Comparison of ENCODE assay signal across 25 cellular contexts in the genomic region with DNA sequence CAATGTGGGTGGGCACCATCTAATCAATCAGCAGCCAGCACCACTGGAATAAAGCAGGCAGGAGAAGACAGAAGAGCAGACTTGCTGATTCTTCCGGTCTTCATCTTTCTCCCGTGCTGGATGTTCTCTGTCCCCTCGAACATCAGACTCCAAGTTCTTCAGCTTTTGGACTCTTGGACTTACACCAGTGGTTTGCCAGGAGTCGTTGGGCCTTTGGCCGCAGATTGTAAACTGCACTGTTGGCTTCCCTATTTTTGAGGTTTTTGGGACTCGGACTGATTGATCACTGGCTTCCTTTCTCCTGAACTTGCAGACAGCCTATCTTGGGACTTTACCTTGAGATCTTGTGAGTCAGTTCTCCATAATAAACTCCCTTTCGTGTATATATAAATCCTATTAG.
A peak's percentile ranks its signal among the peaks of the same experiment; 100 is the strongest.
DNase-seq lines count a peak whose midpoint lies in the region; ATAC-seq, FAIRE-seq and TF ChIP-seq lines count a peak whose summit lies in the region.
"Had no signal": no experiment of that assay in that cellular context is flagged by ENCODE, and none has a peak within 500 bp of the region (broad histone marks: within the 10 kb centered on the region; RNA-seq: fewer than 3 reads in every experiment).

No MANE protein-coding gene starts in this region.

- H3K4me2 ChIP-seq in HepG2 (ENCODE audit: low read depth, low read length) (no peak overlapping the region), H1 (ENCODE audit: insufficient read depth in 1 of 2, low read depth in 2 of 2, low read length in 2 of 2) (no peak overlapping the region), neural progenitor cell (no peak overlapping the region)
- H3K4me2 ChIP-seq: A549; BLaER1 treated with 17β-estradiol and CSF1 and Interleukin-3, amounts not matched to agents 10 nM and 100 nM; GM23338 had no signal

- H3K27me3 Mint-ChIP-seq in neural progenitor cell (ENCODE audit: insufficient read depth, low read depth) = no peaks in the 10 kb centered on the region
- no peaks in the 10 kb centered on the region for H3K27me3 Mint-ChIP-seq in stimulated activated naive B cell treated with anti-CD40 and anti-IgM and Interleukin-4, amounts not matched to agents 10 μg/mL and 1 μg/mL and 100 μg/mL, for 72 hours
- H3K27me3 Mint-ChIP-seq: CD4-positive, alpha-beta memory T cell had no signal

- H3K9me3 Mint-ChIP-seq in neural progenitor cell = no peaks in the 10 kb centered on the region
- peaks cover 0 to 7% of the 10 kb centered on the region in 2 donors for H3K9me3 Mint-ChIP-seq in stimulated activated naive B cell treated with anti-CD40 and anti-IgM and Interleukin-4, amounts not matched to agents 10 μg/mL and 1 μg/mL and 100 μg/mL, for 72 hours
- H3K9me3 Mint-ChIP-seq: GM23338 had no signal

- TF ChIP-seq RAD21 in liver (IDR thresholded peaks at IDR 0.05) = peak in 1 of 2 donors; percentile 12
- TF ChIP-seq RAD21 in HepG2 (CRISPR knock-in tag; IDR thresholded peaks at IDR 0.05) = no peak
- TF ChIP-seq RAD21 in H1 (IDR thresholded peaks at IDR 0.05 in 1 of 2, conservative IDR thresholded peaks at IDR 0.05 in 1 of 2; ENCODE audit: low read depth in 2 of 2, low read length in 2 of 2) = no peak

- no peaks in the 10 kb centered on the region for H3K36me3 Mint-ChIP-seq in neural progenitor cell
- no peaks in the 10 kb centered on the region for H3K36me3 Mint-ChIP-seq in stimulated activated naive B cell treated with anti-CD40 and anti-IgM and Interleukin-4, amounts not matched to agents 10 μg/mL and 1 μg/mL and 100 μg/mL, for 72 hours
- H3K36me3 Mint-ChIP-seq: CD4-positive, alpha-beta memory T cell had no signal

- H4K91ac ChIP-seq in H1 (replicated peaks; ENCODE audit: insufficient read length, low read length) = no peak overlapping the region

- H3K18ac ChIP-seq in H1 (ENCODE audit: extremely low read depth, low read length) = no peak overlapping the region

- no peaks in the 10 kb centered on the region for H3K36me3 ChIP-seq in liver (ENCODE audit: control insufficient read depth in 4 of 4, insufficient read depth in 3 of 4, low read depth in 1 of 4, low read length in 3 of 4)
- H3K36me3 ChIP-seq in HepG2 (replicated peaks in 1 of 2; ENCODE audit: control insufficient read depth in 1 of 2, insufficient read depth in 2 of 2, low read length in 2 of 2) = no peaks in the 10 kb centered on the region
- H3K36me3 ChIP-seq in H1 (ENCODE audit: control insufficient read depth in 2 of 4, insufficient read depth in 4 of 4, low read length in 3 of 4) = no peaks in the 10 kb centered on the region
- no peaks in the 10 kb centered on the region for H3K36me3 ChIP-seq in neural progenitor cell
- H3K36me3 ChIP-seq: BE2C; BLaER1 treated with 17β-estradiol and CSF1 and Interleukin-3, amounts not matched to agents 10 nM and 100 nM; HAP-1 had no signal

- POLR2A ChIA-PET in HepG2 (lab: Yijun Ruan, JAX) = no interaction called here
- POLR2A ChIA-PET in H1 (lab: Charles Lee; ENCODE audit: partially characterized antibody) = no interaction called here

- no peak overlapping the region; the same call in 1 of the 2 replicates for H4K8ac ChIP-seq in H1 (ENCODE audit: extremely low read depth, insufficient read depth, low read length)

- in situ Hi-C loops in HepG2 (cut with HindIII; ENCODE audit: extremely low pct_ligation_motif_present, low pct_unique_long_range_greater_than_20kb) = no loop called here

- no TSS peak for BruUV-seq in HepG2 (replicated peaks; lab: Mats Ljungman, UMichigan)

- H3K27ac ChIP-seq in liver (ENCODE audit: low read depth in 1 of 2, low read length in 2 of 2) = no peak overlapping the region
- no peak overlapping the region for H3K27ac ChIP-seq in HepG2 (ENCODE audit: extremely low read length, insufficient read depth, low read length)
- no peak overlapping the region for H3K27ac ChIP-seq in H1 (ENCODE audit: low read depth, low read length)
- H3K27ac ChIP-seq in neural progenitor cell = no peak overlapping the region
- no peak overlapping the region for H3K27ac ChIP-seq in caudate nucleus (ENCODE audit: low read depth, low read length)
- H3K27ac ChIP-seq: A549; BLaER1 treated with 17β-estradiol and CSF1 and Interleukin-3, amounts not matched to agents 10 nM and 100 nM had no signal

- H3K4me3 Mint-ChIP-seq in neural progenitor cell = no peak overlapping the region
- H3K4me3 Mint-ChIP-seq in stimulated activated naive B cell treated with anti-CD40 and anti-IgM and Interleukin-4, amounts not matched to agents 10 μg/mL and 1 μg/mL and 100 μg/mL, for 72 hours = no peak overlapping the region
- H3K4me3 Mint-ChIP-seq: CD4-positive, alpha-beta memory T cell; GM23338; HFFc6 had no signal

- H3K56ac ChIP-seq in H1 (replicated peaks; ENCODE audit: insufficient read length, low read depth, low read length) = no peak overlapping the region

- intact Hi-C loops in HepG2 (cut with micrococcal nuclease; ENCODE audit: unreplicated experiment) = no loop called here

- H2BK120ac ChIP-seq in H1 (replicated peaks; ENCODE audit: low read depth, low read length) = no peak overlapping the region

- no peak overlapping the region for H3K23ac ChIP-seq in H1 (ENCODE audit: insufficient read length)

- ATAC-seq in HepG2 = no peak
- no peak for ATAC-seq in stimulated activated naive B cell treated with anti-CD40 and anti-IgM and Interleukin-4, amounts not matched to agents 10 μg/mL and 1 μg/mL and 100 μg/mL, for 72 hours (replicated peaks)
- ATAC-seq: A549, GM12878, GM23338 had no signal

- no peaks in the 10 kb centered on the region for H3K79me2 ChIP-seq in HepG2 (ENCODE audit: insufficient read depth, low read length)
- H3K79me2 ChIP-seq in H1 (ENCODE audit: control insufficient read depth in 1 of 2, insufficient read depth in 2 of 2, low read length in 2 of 2) = no peaks in the 10 kb centered on the region
- no peaks in the 10 kb centered on the region for H3K79me2 ChIP-seq in neural progenitor cell (ENCODE audit: low read depth)

- H2AFZ ChIP-seq in HepG2 (ENCODE audit: low read length) (no peak overlapping the region), H1 (ENCODE audit: low read length) (peak overlapping the region; percentile 62), neural progenitor cell (replicated peaks) (peak overlapping the region; percentile 57)
- H2AFZ ChIP-seq: GM23338 had no signal

- H3K4ac ChIP-seq in H1 (replicated peaks; ENCODE audit: insufficient read length, low read depth, low read length) = no peak overlapping the region

- no peaks in the 10 kb centered on the region for H3F3A ChIP-seq in neural progenitor cell (ENCODE audit: low read depth)

- H3K79me1 ChIP-seq in H1 (ENCODE audit: low read depth, low read length) = no peaks in the 10 kb centered on the region

- CTCF ChIA-PET in HepG2 (lab: Yijun Ruan, JAX; ENCODE audit: low intra/inter-chr PET ratio, low total read pairs) = no interaction called here
- CTCF ChIA-PET in H1 (lab: Charles Lee; ENCODE audit: partially characterized antibody) = no interaction called here

- H2BK12ac ChIP-seq in H1 (ENCODE audit: low read depth, low read length) = no peak overlapping the region

- no peak overlapping the region for H2BK15ac ChIP-seq in H1 (ENCODE audit: low read length)

- H3K14ac ChIP-seq in H1 (ENCODE audit: insufficient read length) = no peak overlapping the region

- H3K4me3 ChIP-seq in liver (ENCODE audit: low read depth in 1 of 3, low read length in 3 of 3) (no peak overlapping the region), HepG2 (replicated peaks in 1 of 3; ENCODE audit: insufficient read depth in 1 of 3, low read depth in 2 of 3, low read length in 3 of 3) (no peak overlapping the region), H1 (ENCODE audit: extremely low read depth in 1 of 4, insufficient read depth in 2 of 4, low read depth in 3 of 4, low read length in 4 of 4) (no peak overlapping the region), neural progenitor cell (no peak overlapping the region)
- H3K4me3 ChIP-seq: A549; BLaER1 treated with 17β-estradiol and CSF1 and Interleukin-3, amounts not matched to agents 10 nM and 100 nM; GM12878; GM23338; HAP-1 had no signal

- H3K27me3 ChIP-seq in liver (ENCODE audit: control insufficient read depth in 4 of 4, insufficient read depth in 4 of 4, low read length in 3 of 4) (no peaks in the 10 kb centered on the region), HepG2 (ENCODE audit: control insufficient read depth in 1 of 2, insufficient read depth in 2 of 2, low read length in 2 of 2) (no peaks in the 10 kb centered on the region), H1 (replicated peaks in 1 of 4; ENCODE audit: control insufficient read depth in 3 of 4, extremely low read depth in 1 of 4, insufficient read depth in 3 of 4, low read length in 3 of 4) (no peaks in the 10 kb centered on the region), neural progenitor cell (no peaks in the 10 kb centered on the region)
- H3K27me3 ChIP-seq: BE2C; BLaER1 treated with 17β-estradiol and CSF1 and Interleukin-3, amounts not matched to agents 10 nM and 100 nM had no signal

- H4K20me1 ChIP-seq in HepG2 (ENCODE audit: insufficient read depth, low read length) (no peaks in the 10 kb centered on the region), H1 (replicated peaks in 1 of 2; ENCODE audit: control insufficient read depth in 1 of 2, insufficient read depth in 2 of 2, low read length in 2 of 2) (no peaks in the 10 kb centered on the region), neural progenitor cell (ENCODE audit: low read depth) (no peaks in the 10 kb centered on the region)
- H4K20me1 ChIP-seq: BLaER1 treated with 17β-estradiol and CSF1 and Interleukin-3, amounts not matched to agents 10 nM and 100 nM had no signal

- TF ChIP-seq CTCF in liver (IDR thresholded peaks at IDR 0.05; ENCODE audit: low read depth, low read length, missing input control) = no peak
- TF ChIP-seq CTCF in HepG2 (CRISPR knock-in tag; IDR thresholded peaks at IDR 0.05) = no peak
- no peak for TF ChIP-seq CTCF in H1 (IDR thresholded peaks at IDR 0.05; ENCODE audit: control extremely low read depth in 1 of 3, insufficient read depth in 1 of 3, low read depth in 1 of 3, low read length in 3 of 3)
- no peak for TF ChIP-seq CTCF in neural progenitor cell (IDR thresholded peaks at IDR 0.05)

- no peak overlapping the region for H3K27ac Mint-ChIP-seq in neural progenitor cell
- no peak overlapping the region for H3K27ac Mint-ChIP-seq in stimulated activated naive B cell treated with anti-CD40 and anti-IgM and Interleukin-4, amounts not matched to agents 10 μg/mL and 1 μg/mL and 100 μg/mL, for 72 hours
- H3K27ac Mint-ChIP-seq: CD4-positive, alpha-beta memory T cell; GM23338; HFFc6 had no signal

- no peak overlapping the region for H3K9ac ChIP-seq in liver (ENCODE audit: low read depth in 1 of 2, low read length in 2 of 2)
- H3K9ac ChIP-seq in HepG2 (ENCODE audit: insufficient read depth, low read depth, low read length) = no peak overlapping the region
- no peak overlapping the region for H3K9ac ChIP-seq in H1 (replicated peaks in 1 of 4; ENCODE audit: extremely low read depth in 1 of 4, low read depth in 3 of 4, low read length in 3 of 4)
- H3K9ac ChIP-seq in neural progenitor cell = no peak overlapping the region
- H3K9ac ChIP-seq: BLaER1 treated with 17β-estradiol and CSF1 and Interleukin-3, amounts not matched to agents 10 nM and 100 nM had no signal

- H3K23me2 ChIP-seq in H1 (ENCODE audit: low read depth, low read length) = no peaks in the 10 kb centered on the region

- no peak for TF ChIP-seq EP300 in HepG2 (IDR thresholded peaks at IDR 0.05; ENCODE audit: low read depth in 2 of 2, low read length in 2 of 2)
- no peak for TF ChIP-seq EP300 in HepG2 (CRISPR knock-in tag; IDR thresholded peaks at IDR 0.05; ENCODE audit: borderline replicate concordance)
- TF ChIP-seq EP300 in H1 (IDR thresholded peaks at IDR 0.05; ENCODE audit: borderline replicate concordance in 1 of 2, low read depth in 2 of 2, low read length in 2 of 2) = no peak

- H4K5ac ChIP-seq in H1 (ENCODE audit: insufficient read length, low read depth, low read length) = no peak overlapping the region

- H3K4me1 Mint-ChIP-seq in neural progenitor cell = no peaks in the 10 kb centered on the region
- H3K4me1 Mint-ChIP-seq in stimulated activated naive B cell treated with anti-CD40 and anti-IgM and Interleukin-4, amounts not matched to agents 10 μg/mL and 1 μg/mL and 100 μg/mL, for 72 hours = no peaks in the 10 kb centered on the region
- H3K4me1 Mint-ChIP-seq: CD4-positive, alpha-beta memory T cell; GM23338 had no signal

- TF ChIP-seq POLR2A in HepG2 (IDR thresholded peaks at IDR 0.05; ENCODE audit: insufficient read depth in 1 of 2, low read depth in 2 of 2, low read length in 2 of 2) (no peak), H1 (IDR thresholded peaks at IDR 0.05; ENCODE audit: control extremely low read depth in 1 of 2, low read depth in 2 of 2, low read length in 2 of 2) (no peak)

- H3K4me1 ChIP-seq in liver (ENCODE audit: control insufficient read depth in 4 of 4, insufficient read depth in 4 of 4, low read length in 3 of 4) = peaks cover 0 to 11% (median 4%) of the 10 kb centered on the region in 4 donors
- no peaks in the 10 kb centered on the region for H3K4me1 ChIP-seq in HepG2 (ENCODE audit: insufficient read depth, low read length)
- no peaks in the 10 kb centered on the region for H3K4me1 ChIP-seq in H1 (replicated peaks in 1 of 4; ENCODE audit: control insufficient read depth in 3 of 4, insufficient read depth in 4 of 4, low read length in 3 of 4)
- H3K4me1 ChIP-seq in neural progenitor cell = no peaks in the 10 kb centered on the region
- H3K4me1 ChIP-seq: A549; BLaER1 treated with 17β-estradiol and CSF1 and Interleukin-3, amounts not matched to agents 10 nM and 100 nM; HAP-1 had no signal

- WGBS in liver = 47% methylated on average over 7 of the region's 7 CpGs
- 31% methylated on average over 7 of the region's 7 CpGs for WGBS in HepG2 (ENCODE audit: low lambda C conversion rate)
- WGBS in H1 (ENCODE audit: extremely low coverage in 1 of 2, insufficient coverage in 1 of 2, insufficient read length in 1 of 2, insufficient replicate concordance in 2 of 2, low coverage in 1 of 2, low lambda C conversion rate in 2 of 2, missing lambda C conversion rate in 1 of 2), 2 experiments = 86% methylated on average over 7 of the region's 7 CpGs; no CpG with 5 or more reads in 1 of the 2 experiments

- H2BK5ac ChIP-seq in H1 (ENCODE audit: low read depth, low read length) = no peak overlapping the region

- FAIRE-seq in HepG2 (lab: Jason Lieb, UNC) (no peak), H1 (lab: Jason Lieb, UNC) (no peak)
- FAIRE-seq: A549, GM12878, GM19239, H54 had no signal

- DNase-seq in HepG2 (ENCODE audit: low spot score) = no peak
- DNase-seq in H1 (ENCODE audit: low read depth in 1 of 2, low spot score in 2 of 2) = no peak
- peak; percentile 2 for DNase-seq in neural progenitor cell (ENCODE audit: low spot score)
- no peak for DNase-seq in stimulated activated naive B cell treated with anti-CD40 and anti-IgM and Interleukin-4, amounts not matched to agents 10 μg/mL and 1 μg/mL and 100 μg/mL, for 72 hours
- DNase-seq in caudate nucleus (lab: John Stamatoyannopoulos, UW) = no peak
- DNase-seq in NCI-H82 (lab: John Stamatoyannopoulos, UW) = no peak
- DNase-seq: 8988T; ACHN; AML-193; BE2C; Calu3; CD4-positive, alpha-beta memory T cell; COR-L47; DMS79; EL; GDM1; HFFc6 had no signal

- H2BK20ac ChIP-seq in H1 (ENCODE audit: low read length) = no peak overlapping the region

- H3K9me3 ChIP-seq in liver (ENCODE audit: control insufficient read depth in 4 of 4, low read length in 3 of 4) (no peaks in the 10 kb centered on the region), HepG2 (ENCODE audit: low read length) (no peaks in the 10 kb centered on the region), H1 (ENCODE audit: insufficient read depth in 2 of 2, low read depth in 1 of 2, low read length in 1 of 2) (no peaks in the 10 kb centered on the region), neural progenitor cell (ENCODE audit: low read depth) (no peaks in the 10 kb centered on the region)
- H3K9me3 ChIP-seq: A549; BE2C; BLaER1 treated with 17β-estradiol and CSF1 and Interleukin-3, amounts not matched to agents 10 nM and 100 nM; HAP-1 had no signal

- H2AK5ac ChIP-seq in H1 (ENCODE audit: low read depth, low read length) = no peak overlapping the region
